ENCODE assay signal across 21 cellular contexts in the genomic region with DNA sequence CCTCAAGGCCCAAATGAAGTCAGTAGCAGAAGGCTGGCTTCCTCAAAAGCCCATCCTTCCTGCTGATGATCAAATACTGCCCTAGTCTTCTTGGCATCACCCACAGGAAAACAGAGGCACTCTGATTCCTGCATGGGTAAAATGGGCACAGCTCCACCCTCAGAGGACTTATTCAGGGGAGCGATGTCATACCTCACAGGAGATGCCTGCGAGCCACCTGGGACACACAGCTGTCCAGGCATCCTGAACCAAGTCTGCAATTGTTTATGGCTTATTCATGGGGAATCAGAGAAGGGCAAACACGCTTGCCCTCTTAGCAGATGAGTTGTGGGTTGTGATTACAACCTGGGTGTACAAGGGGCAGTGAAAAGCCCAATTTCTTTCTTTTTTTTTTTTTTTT. TPM values are rescaled to one million over a fixed set of nuclear protein-coding genes. Genes with fewer than 3 reads are reported as not detected.
DNase-seq lines count a peak whose midpoint lies in the region; ATAC-seq and TF ChIP-seq lines count a peak whose summit lies in the region.
"Had no signal": no experiment of that assay in that cellular context is flagged by ENCODE, and none has a peak within 500 bp of the region (broad histone marks: within the 10 kb centered on the region; RNA-seq: fewer than 3 reads in every experiment).

No MANE protein-coding gene starts in this region.

- H3K4me3 ChIP-seq in PC-3 (ENCODE audit: low read length) (no peak overlapping the region), suprapubic skin (no peak overlapping the region)
- H3K4me3 ChIP-seq: BLaER1 had no signal

- H4K20me1 ChIP-seq in PC-3 (ENCODE audit: low read length), result no peaks in the 10 kb centered on the region
- H4K20me1 ChIP-seq: BLaER1 had no signal

- no peaks in the 10 kb centered on the region for H3K79me2 ChIP-seq in PC-3 (ENCODE audit: low read length)

- H3K9me2 ChIP-seq in PC-3 (replicated peaks; ENCODE audit: low read length), result no peaks in the 10 kb centered on the region
- H3K9me2 ChIP-seq: SK-N-SH had no signal

- no peak overlapping the region for H2AFZ ChIP-seq in PC-3 (ENCODE audit: low read length)

- H3K27ac ChIP-seq in PC-3 (ENCODE audit: low read length), result peak overlapping the region; percentile 20
- peak overlapping the region; percentile 98 for H3K27ac ChIP-seq in epithelial cell of prostate
- H3K27ac ChIP-seq in suprapubic skin, result peak overlapping the region; percentile 86
- H3K27ac ChIP-seq: BLaER1 had no signal

- H3K4me1 ChIP-seq in PC-3 (ENCODE audit: insufficient read depth, low read length), result peaks cover 23% of the 10 kb centered on the region
- H3K4me1 ChIP-seq in suprapubic skin, result peaks cover 4% of the 10 kb centered on the region

- H3K36me3 ChIP-seq in PC-3 (ENCODE audit: low read depth, low read length), result no peaks in the 10 kb centered on the region
- H3K36me3 ChIP-seq in suprapubic skin, result no peaks in the 10 kb centered on the region
- H3K36me3 ChIP-seq: BLaER1 had no signal

- peak; percentile 20 for DNase-seq in activated CD8-positive, alpha-beta memory T cell treated with anti-CD3 and anti-CD28 coated beads, Interleukin-2, amount 50 U/mL, for 48 hours
- no peak for DNase-seq in activated CD8-positive, alpha-beta memory T cell treated with anti-CD3 and anti-CD28 coated beads, Interleukin-2, amount 50 U/mL, for 4 hours
- peak; percentile 24 for DNase-seq in PC-3
- no peak for DNase-seq in epithelial cell of prostate (ENCODE audit: low read depth, low spot score)
- peak in 1 of 2 donors; percentile 37 for DNase-seq in suprapubic skin (ENCODE audit: low spot score in 2 of 2)
- no peak for DNase-seq in central memory CD4-positive, alpha-beta T cell
- DNase-seq: Calu3; CD8-positive, alpha-beta T cell; DND-41; H7; HFFc6; KG1; NCI-H1105 treated with DMSO at 0.1 percent for 48 hours; NCI-H1694; NCI-H446; NCI-H526 treated with DMSO at 0.1 percent for 48 hours; NK-92 treated with Interleukin-12 subunit alpha and Interleukin-12 subunit beta, amount 100 ng/mL, for 24 hours; SHP77 treated with DMSO at 0.1 percent for 48 hours; SK-N-SH had no signal

- H3K4me2 ChIP-seq in PC-3 (ENCODE audit: low read length), result no peak overlapping the region
- H3K4me2 ChIP-seq: BLaER1, SK-N-SH had no signal

- H3K9me3 ChIP-seq in PC-3 (ENCODE audit: low read length) (no peaks in the 10 kb centered on the region), suprapubic skin (no peaks in the 10 kb centered on the region)
- H3K9me3 ChIP-seq: BLaER1, SK-N-SH had no signal

- ATAC-seq in PC-3, result no peak
- no peak for ATAC-seq in HG03354 (IDR thresholded peaks at IDR 0.05; ENCODE audit: poor library complexity, severe bottlenecking, unreplicated experiment)
- ATAC-seq: CD8-positive, alpha-beta T cell had no signal

- BruUV-seq in PC-3 (replicated peaks; lab: Mats Ljungman, UMichigan), result no TSS peak

- no peak for TF ChIP-seq POLR2A in suprapubic skin (IDR thresholded peaks at IDR 0.05)

- H3K27me3 ChIP-seq in PC-3 (ENCODE audit: low read length), result no peaks in the 10 kb centered on the region
- H3K27me3 ChIP-seq in suprapubic skin, result no peaks in the 10 kb centered on the region
- H3K27me3 ChIP-seq: BLaER1 had no signal

- no peak for TF ChIP-seq EP300 in suprapubic skin (IDR thresholded peaks at IDR 0.05)

- H3F3A ChIP-seq in PC-3 (ENCODE audit: low read length, unreplicated experiment), result no peaks in the 10 kb centered on the region

- CTCF ChIA-PET in PC-3 (lab: Charles Lee), result no interaction called here

- no peak overlapping the region; the same call in 1 of the 2 replicates for H3K9ac ChIP-seq in PC-3 (ENCODE audit: low read length)
- H3K9ac ChIP-seq: BLaER1, SK-N-SH had no signal

- POLR2A ChIA-PET in PC-3 (lab: Charles Lee; ENCODE audit: unreplicated experiment), result no interaction called here

- WGBS in suprapubic skin, result 87% methylated on average over 3 of the region's 3 CpGs

- intact Hi-C loops in PC-3 (cut with micrococcal nuclease), result no loop called here

- no peak for TF ChIP-seq CTCF in PC-3 (conservative IDR thresholded peaks at IDR 0.05; ENCODE audit: low read depth, low read length)
- no peak for TF ChIP-seq CTCF in suprapubic skin (IDR thresholded peaks at IDR 0.05)

RNA-seq across cellular contexts. Expression of a gene that starts 22.0 kb away (rescaled TPM):
- total RNA-seq in PC-3 (2014; rRNA removed) (9.0 and 16.0 TPM in 2 replicates), suprapubic skin (10 to 100 TPM; 34.0 to 45.1 (median 39.8) TPM)

Comparison
In these comparisons a context has a peak if more than half of its experiments do, and no peak if none do; other contexts are left out.
1. DNase-seq: peak in activated CD8-positive, alpha-beta memory T cell treated with anti-CD3 and anti-CD28 coated beads, Interleukin-2, amount 50 U/mL, for 48 hours (single experiment) and PC-3 (single experiment); none in activated CD8-positive, alpha-beta memory T cell treated with anti-CD3 and anti-CD28 coated beads, Interleukin-2, amount 50 U/mL, for 4 hours (single experiment), epithelial cell of prostate (single experiment) and central memory CD4-positive, alpha-beta T cell (single experiment).
2. H3K27ac ChIP-seq: peak in every context shown above with its lines; median percentile 98 in epithelial cell of prostate; 86 in suprapubic skin; 20 in PC-3.